ENCODE assay signal across 9 cellular contexts in genomic region chr1:58904299-58905125, GRCh38.
DNase-seq lines count a peak whose midpoint lies in the region; ATAC-seq and TF ChIP-seq lines count a peak whose summit lies in the region.
"Had no signal": no experiment of that assay in that cellular context is flagged by ENCODE, and none has a peak within 500 bp of the region (broad histone marks: within the 10 kb centered on the region; RNA-seq: fewer than 3 reads in every experiment).

No MANE protein-coding gene starts in this region.

- H3K9me3 ChIP-seq in upper lobe of left lung, result no peaks in the 10 kb centered on the region

- no peak for TF ChIP-seq EP300 in upper lobe of left lung (IDR thresholded peaks at IDR 0.05)

- H3K9me3 Mint-ChIP-seq in activated naive CD4-positive, alpha-beta T cell treated with anti-CD3 and anti-CD28 coated beads for 36 hours, result no peaks in the 10 kb centered on the region
- H3K9me3 Mint-ChIP-seq in brain, result peaks cover 0 to 7% (median 0%) of the 10 kb centered on the region in 5 experiments
- H3K9me3 Mint-ChIP-seq in memory B cell, result no peaks in the 10 kb centered on the region

- no peak for DNase-seq in activated naive CD4-positive, alpha-beta T cell treated with anti-CD3 and anti-CD28 coated beads for 36 hours
- DNase-seq in activated naive CD4-positive, alpha-beta T cell treated with Interleukin-2 at 50 U/mL for 16 hours, result no peak
- DNase-seq in memory B cell (ENCODE audit: low spot score in 2 of 2) (no peak), upper lobe of left lung (no peak), NCI-H748 treated with DMSO at 0.1 percent for 48 hours (lab: John Stamatoyannopoulos, UW) (no peak), HuH-7.5 (ENCODE audit: low spot score) (no peak)
- DNase-seq in stimulated activated CD4-positive, alpha-beta T cell treated with anti-CD3 and anti-CD28 coated beads, Interleukin-2, amount 100 ng/mL, for 24 hours, result no peak
- DNase-seq: KG1 had no signal

- H3K4me3 Mint-ChIP-seq in activated naive CD4-positive, alpha-beta T cell treated with anti-CD3 and anti-CD28 coated beads for 36 hours, result peak overlapping the region; percentile 71
- peak overlapping the region; percentile 44 to 78 (median 57) for H3K4me3 Mint-ChIP-seq in brain
- peak overlapping the region; percentile 89 for H3K4me3 Mint-ChIP-seq in memory B cell

- 56 to 57% methylated on average over 8 of the region's 8 CpGs for WGBS in upper lobe of left lung, 2 donors

- no peaks in the 10 kb centered on the region for H3K27me3 Mint-ChIP-seq in activated naive CD4-positive, alpha-beta T cell treated with anti-CD3 and anti-CD28 coated beads for 36 hours (ENCODE audit: low read depth)
- H3K27me3 Mint-ChIP-seq in brain (peaks cover 19% of the 10 kb centered on the region), memory B cell (no peaks in the 10 kb centered on the region)

- TF ChIP-seq POLR2A in upper lobe of left lung (IDR thresholded peaks at IDR 0.05), result no peak

- H3K4me1 ChIP-seq in upper lobe of left lung, result peaks cover 31 to 47% (median 41%) of the 10 kb centered on the region in 4 donors

- TF ChIP-seq CTCF in brain (conservative IDR thresholded peaks at IDR 0.05) (no peak), upper lobe of left lung (IDR thresholded peaks at IDR 0.05) (no peak)

- no peak for ATAC-seq in memory B cell (ENCODE audit: low read depth)
- ATAC-seq in upper lobe of left lung (ENCODE audit: low FRiP score in 2 of 2), result no peak

- no peaks in the 10 kb centered on the region for H3K36me3 ChIP-seq in upper lobe of left lung

- CTCF ChIA-PET in activated naive CD4-positive, alpha-beta T cell treated with anti-CD3 and anti-CD28 coated beads for 36 hours (lab: Charles Lee), result no interaction called here

- no peaks in the 10 kb centered on the region for H3K36me3 Mint-ChIP-seq in activated naive CD4-positive, alpha-beta T cell treated with anti-CD3 and anti-CD28 coated beads for 36 hours (ENCODE audit: low read depth)
- H3K36me3 Mint-ChIP-seq in brain, result no peaks in the 10 kb centered on the region
- H3K36me3 Mint-ChIP-seq in memory B cell, result no peaks in the 10 kb centered on the region

- intact Hi-C loops in activated naive CD4-positive, alpha-beta T cell treated with anti-CD3 and anti-CD28 coated beads for 36 hours (cut with micrococcal nuclease), result loop anchor here (5.0 to 10.0 kb wide), 4 partner anchors 118 to 910 kb away; partner anchors contain the start of gene HOOK1

- H3K4me1 Mint-ChIP-seq in activated naive CD4-positive, alpha-beta T cell treated with anti-CD3 and anti-CD28 coated beads for 36 hours (ENCODE audit: low read depth), result peaks cover 8% of the 10 kb centered on the region
- H3K4me1 Mint-ChIP-seq in brain (peaks cover 29% of the 10 kb centered on the region), memory B cell (peaks cover 7% of the 10 kb centered on the region)

- no peaks in the 10 kb centered on the region for H3K27me3 ChIP-seq in upper lobe of left lung

- peak overlapping the region; percentile 43 for H3K27ac Mint-ChIP-seq in activated naive CD4-positive, alpha-beta T cell treated with anti-CD3 and anti-CD28 coated beads for 36 hours
- H3K27ac Mint-ChIP-seq in brain, result peak overlapping the region in 2 of 5 experiments; percentile 18 to 58
- H3K27ac Mint-ChIP-seq in memory B cell, result peak overlapping the region; percentile 86

- H3K4me3 ChIP-seq in upper lobe of left lung, result peak overlapping the region in 3 of 4 donors; percentile 39 to 57 (median 50)

- H3K27ac ChIP-seq in upper lobe of left lung, result peak overlapping the region; percentile 93 to 98 (median 96)
